8 cellular contexts compared by ENCODE assay signal in genomic region chr1:225653463-225654276, GRCh38. TPM values are rescaled to one million over a fixed set of nuclear protein-coding genes. Genes with fewer than 3 reads are reported as not detected.
DNase-seq lines count a peak whose midpoint lies in the region; ATAC-seq and TF ChIP-seq lines count a peak whose summit lies in the region.

No MANE protein-coding gene starts in this region.

- H3K4me3 ChIP-seq in NT2/D1 (ENCODE audit: insufficient read length, low read depth) (peak overlapping the region; percentile 79), right atrium auricular region (peak overlapping the region; percentile 95 to 97), parathyroid adenoma (ENCODE audit: low read depth, low read length) (peak overlapping the region; percentile 65)

- H3K27ac ChIP-seq in right atrium auricular region (peak overlapping the region; percentile 99), parathyroid adenoma (peak overlapping the region; percentile 97)

- no peaks in the 10 kb centered on the region for H3K79me2 ChIP-seq in parathyroid adenoma

- H2AFZ ChIP-seq in parathyroid adenoma = peak overlapping the region; percentile 89

- H3K27me3 ChIP-seq in NT2/D1 (ENCODE audit: insufficient read depth, insufficient read length) (no peaks in the 10 kb centered on the region), right atrium auricular region (no peaks in the 10 kb centered on the region), parathyroid adenoma (ENCODE audit: control insufficient read depth, insufficient read depth, low read length) (no peaks in the 10 kb centered on the region)

- ATAC-seq in HG03039 (IDR thresholded peaks at IDR 0.05; ENCODE audit: unreplicated experiment) = peak; percentile 21
- no peak for ATAC-seq in HG02938 (IDR thresholded peaks at IDR 0.05; ENCODE audit: unreplicated experiment)
- no peak for ATAC-seq in GM18517 (IDR thresholded peaks at IDR 0.05; ENCODE audit: unreplicated experiment)

- H3K9ac ChIP-seq in NT2/D1 (ENCODE audit: insufficient read length, low read depth) = peak overlapping the region; percentile 89
- peak overlapping the region; percentile 80 for H3K9ac ChIP-seq in parathyroid adenoma

- H3K4me2 ChIP-seq in parathyroid adenoma (ENCODE audit: low read length) = peak overlapping the region; percentile 74

- DNase-seq in GM03348 (ENCODE audit: low spot score) (peak; percentile 61), NT2/D1 (ENCODE audit: low read depth, low spot score) (peak; percentile 39), anterior cingulate cortex (lab: John Stamatoyannopoulos, UW) (peak in 55 of 58 donors; percentile 8 to 88 (median 73)), right atrium auricular region (ENCODE audit: low spot score) (peak; percentile 90)

- TF ChIP-seq CTCF in right atrium auricular region (IDR thresholded peaks at IDR 0.05) (no peak), parathyroid adenoma (IDR thresholded peaks at IDR 0.05) (no peak)

- peaks cover 3% of the 10 kb centered on the region for H3K4me1 ChIP-seq in NT2/D1 (ENCODE audit: insufficient read depth, insufficient read length)
- peaks cover 0 to 33% of the 10 kb centered on the region in 2 donors for H3K4me1 ChIP-seq in right atrium auricular region
- no peaks in the 10 kb centered on the region for H3K4me1 ChIP-seq in parathyroid adenoma

- H3K36me3 ChIP-seq in NT2/D1 (ENCODE audit: insufficient read depth, insufficient read length, low read length) (peaks cover 12% of the 10 kb centered on the region), right atrium auricular region (no peaks in the 10 kb centered on the region), parathyroid adenoma (ENCODE audit: control insufficient read depth, insufficient read depth, low read length) (no peaks in the 10 kb centered on the region)

- no peaks in the 10 kb centered on the region for H3K9me3 ChIP-seq in NT2/D1 (ENCODE audit: insufficient read depth, low read length)
- H3K9me3 ChIP-seq in right atrium auricular region = no peaks in the 10 kb centered on the region
- no peaks in the 10 kb centered on the region for H3K9me3 ChIP-seq in parathyroid adenoma (ENCODE audit: control insufficient read depth, low read length)

RNA-seq across cellular contexts. Expression of gene ENAH, which starts 0.7 kb away (rescaled TPM):
- 10 to 100 TPM; 50.5 to 59.5 TPM for total RNA-seq in right atrium auricular region

Comparison
In these comparisons a context has a peak if more than half of its experiments do, and no peak if none do; other contexts are left out.
1. DNase-seq: peak in every context shown above with its lines; median percentile 90 in right atrium auricular region; 73 in anterior cingulate cortex; 61 in GM03348; 39 in NT2/D1.